24 cellular contexts compared by ENCODE assay signal in the genomic region with DNA sequence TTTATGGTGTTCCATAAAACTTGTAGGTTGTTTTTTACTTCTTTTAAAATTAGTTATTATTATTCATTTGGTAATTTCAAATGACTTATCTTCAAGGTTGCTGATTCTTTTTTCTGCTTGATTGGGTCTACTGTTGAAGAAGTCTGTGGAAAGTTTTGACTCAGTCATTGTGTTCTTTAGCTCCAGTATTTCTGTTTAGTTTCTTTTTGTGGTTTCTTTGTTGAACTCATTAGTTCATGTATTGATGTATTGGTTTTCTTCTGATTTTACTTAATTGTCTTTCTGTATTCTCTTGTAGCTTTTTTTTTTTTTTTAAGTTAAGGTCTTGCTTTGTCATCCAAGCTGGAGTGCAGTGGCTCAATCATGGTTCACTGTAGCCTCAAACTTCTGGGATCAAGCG.
"Had no signal": no experiment of that assay in that cellular context is flagged by ENCODE, and none has a peak within 500 bp of the region (broad histone marks: within the 10 kb centered on the region; RNA-seq: fewer than 3 reads in every experiment).

No MANE protein-coding gene starts in this region.

- ATAC-seq: natural killer cell; stimulated activated naive B cell treated with anti-CD40 and anti-IgM and Interleukin-4, amounts not matched to agents 10 μg/mL and 1 μg/mL and 100 μg/mL, for 72 hours; stimulated activated naive CD8-positive, alpha-beta T cell treated with anti-CD3 and anti-CD28 coated beads, Interleukin-15, Interleukin-2, amounts not matched to agents 100 U/mL and 50 U/mL, for 24 hours had no signal

- DNase-seq: hypothalamus; islet precursor cell; left ventricle myocardium inferior; mesendoderm; naive B cell; natural killer cell; ovary; right lobe of liver; stimulated activated CD4-positive, alpha-beta T cell treated with anti-CD3 and anti-CD28 coated beads, Interleukin-1b, Interleukin-23, amount 100 ng/mL, for 48 hours; stimulated activated CD4-positive, alpha-beta T cell treated with anti-CD3 and anti-CD28 coated beads, Interleukin-2, amount 100 ng/mL, for 48 hours; stimulated activated CD4-positive, alpha-beta T cell treated with anti-CD3 and anti-CD28 coated beads, Interleukin-4, amount 100 ng/mL, for 4 hours; stimulated activated CD8-positive, alpha-beta memory T cell treated with anti-CD3 and anti-CD28 coated beads, Interleukin-4, amount 100 ng/mL, for 48 hours; stimulated activated naive B cell treated with anti-CD40 and anti-IgM and Interleukin-4, amounts not matched to agents 10 μg/mL and 1 μg/mL and 100 μg/mL, for 72 hours; stimulated activated naive CD8-positive, alpha-beta T cell treated with anti-CD3 and anti-CD28 coated beads, Interleukin-15, Interleukin-2, amounts not matched to agents 100 U/mL and 50 U/mL, for 24 hours; stomach; testis; thyroid gland; transverse colon; upper lobe of right lung had no signal

- H3K27me3 ChIP-seq: ovary, right atrium auricular region, right lobe of liver, stomach, testis, thyroid gland, transverse colon, upper lobe of right lung had no signal

- H3K4me1 Mint-ChIP-seq: natural killer cell had no signal

- H3K36me3 Mint-ChIP-seq: mesothelial cell of epicardium, natural killer cell had no signal

- H3K27ac Mint-ChIP-seq: mesothelial cell of epicardium; natural killer cell; progenitor cell of endocrine pancreas; stimulated activated naive B cell treated with anti-CD40 and anti-IgM and Interleukin-4, amounts not matched to agents 10 μg/mL and 1 μg/mL and 100 μg/mL, for 72 hours had no signal

- H3K9me3 ChIP-seq: ovary, right atrium auricular region, right lobe of liver, stomach, testis, thyroid gland, transverse colon, upper lobe of right lung had no signal

- H3K27me3 Mint-ChIP-seq: naive B cell; progenitor cell of endocrine pancreas; stimulated activated naive B cell treated with anti-CD40 and anti-IgM and Interleukin-4, amounts not matched to agents 10 μg/mL and 1 μg/mL and 100 μg/mL, for 72 hours had no signal

- H3K27ac ChIP-seq: left ventricle myocardium inferior, ovary, right atrium auricular region, right lobe of liver, stomach, testis, thyroid gland, transverse colon, upper lobe of right lung had no signal

- H3K4me3 Mint-ChIP-seq: mesothelial cell of epicardium; naive B cell; natural killer cell; stimulated activated naive B cell treated with anti-CD40 and anti-IgM and Interleukin-4, amounts not matched to agents 10 μg/mL and 1 μg/mL and 100 μg/mL, for 72 hours had no signal

- H3K36me3 ChIP-seq: left ventricle myocardium inferior, ovary, right atrium auricular region, right lobe of liver, stomach, thyroid gland, transverse colon, upper lobe of right lung had no signal

- H3K4me3 ChIP-seq: left ventricle myocardium inferior, lung, ovary, right atrium auricular region, right lobe of liver, smooth muscle cell, stomach, testis, thyroid gland, transverse colon, upper lobe of right lung had no signal
